8 cellular contexts compared by ENCODE assay signal in genomic region chr1:172135076-172135672, GRCh38.
DNase-seq lines count a peak whose midpoint lies in the region; ATAC-seq and TF ChIP-seq lines count a peak whose summit lies in the region.

No MANE protein-coding gene starts in this region.

- H3K4me1 ChIP-seq in cardiac muscle cell (ENCODE audit: low read depth) (no peaks in the 10 kb centered on the region), right cardiac atrium (ENCODE audit: control insufficient read depth, insufficient read depth, low read length) (peaks cover 1% of the 10 kb centered on the region), OCI-LY7 (ENCODE audit: insufficient read depth, low read length, poor library complexity, severe bottlenecking) (no peaks in the 10 kb centered on the region)

- H3K27me3 ChIP-seq in cardiac muscle cell (no peaks in the 10 kb centered on the region), right cardiac atrium (ENCODE audit: control insufficient read depth, insufficient read depth) (no peaks in the 10 kb centered on the region)

- no peaks in the 10 kb centered on the region for H3K27me3 Mint-ChIP-seq in stimulated activated naive B cell treated with anti-CD40 and anti-IgM and Interleukin-4, amounts not matched to agents 10 μg/mL and 1 μg/mL and 100 μg/mL, for 72 hours

- ATAC-seq in right cardiac atrium = no peak
- ATAC-seq in stimulated activated naive B cell treated with anti-CD40 and anti-IgM and Interleukin-4, amounts not matched to agents 10 μg/mL and 1 μg/mL and 100 μg/mL, for 72 hours (replicated peaks) = peak; percentile 54 to 61
- no peak for ATAC-seq in GM19023 (IDR thresholded peaks at IDR 0.05; ENCODE audit: unreplicated experiment)

- peaks cover 8 to 10% of the 10 kb centered on the region in 2 donors for H3K4me1 Mint-ChIP-seq in stimulated activated naive B cell treated with anti-CD40 and anti-IgM and Interleukin-4, amounts not matched to agents 10 μg/mL and 1 μg/mL and 100 μg/mL, for 72 hours

- no peaks in the 10 kb centered on the region for H3K36me3 ChIP-seq in cardiac muscle cell
- H3K36me3 ChIP-seq in OCI-LY7 (ENCODE audit: insufficient read depth, low read length) = no peaks in the 10 kb centered on the region

- H2AFZ ChIP-seq in OCI-LY7 (ENCODE audit: low read length) = no peak overlapping the region

- CTCF ChIA-PET in OCI-LY7 (lab: Charles Lee; ENCODE audit: unreplicated experiment) = no interaction called here

- BruUV-seq in OCI-LY7 (replicated peaks; lab: Mats Ljungman, UMichigan) = no TSS peak

- H3K36me3 Mint-ChIP-seq in stimulated activated naive B cell treated with anti-CD40 and anti-IgM and Interleukin-4, amounts not matched to agents 10 μg/mL and 1 μg/mL and 100 μg/mL, for 72 hours = no peaks in the 10 kb centered on the region

- no peak overlapping the region for H3K4me3 Mint-ChIP-seq in stimulated activated naive B cell treated with anti-CD40 and anti-IgM and Interleukin-4, amounts not matched to agents 10 μg/mL and 1 μg/mL and 100 μg/mL, for 72 hours

- no peak for DNase-seq in cardiac muscle cell (ENCODE audit: low read depth in 1 of 2, low spot score in 1 of 2)
- DNase-seq in right cardiac atrium = no peak
- peak; percentile 43 for DNase-seq in OCI-LY7 (ENCODE audit: low spot score)
- DNase-seq in erythroblast (lab: John Stamatoyannopoulos, UW) = peak; percentile 32 to 39
- DNase-seq in stimulated activated naive B cell treated with anti-CD40 and anti-IgM and Interleukin-4, amounts not matched to agents 10 μg/mL and 1 μg/mL and 100 μg/mL, for 72 hours = peak; percentile 6
- DNase-seq in substantia nigra (lab: John Stamatoyannopoulos, UW) = no peak
- no peak for DNase-seq in 8988T

- no peak overlapping the region for H3K4me2 ChIP-seq in OCI-LY7 (ENCODE audit: low read length)

- WGBS in right cardiac atrium = 68% methylated on average over 2 of the region's 2 CpGs

- H3K9me3 Mint-ChIP-seq in stimulated activated naive B cell treated with anti-CD40 and anti-IgM and Interleukin-4, amounts not matched to agents 10 μg/mL and 1 μg/mL and 100 μg/mL, for 72 hours = no peaks in the 10 kb centered on the region

- no peaks in the 10 kb centered on the region for H3K79me2 ChIP-seq in OCI-LY7 (ENCODE audit: insufficient read depth, low read depth, low read length)

- no peak overlapping the region for H3K27ac Mint-ChIP-seq in stimulated activated naive B cell treated with anti-CD40 and anti-IgM and Interleukin-4, amounts not matched to agents 10 μg/mL and 1 μg/mL and 100 μg/mL, for 72 hours

- peak; percentile 48 for TF ChIP-seq CTCF in cardiac muscle cell (IDR thresholded peaks at IDR 0.05; ENCODE audit: low read depth, low read length)
- TF ChIP-seq CTCF in OCI-LY7 (conservative IDR thresholded peaks at IDR 0.05; ENCODE audit: low read length) = peak; percentile 76

- H3K9me3 ChIP-seq in cardiac muscle cell (ENCODE audit: low read depth) = no peaks in the 10 kb centered on the region
- H3K9me3 ChIP-seq in right cardiac atrium (ENCODE audit: control insufficient read depth, low read length) = no peaks in the 10 kb centered on the region
- H3K9me3 ChIP-seq in OCI-LY7 (ENCODE audit: low read length) = no peaks in the 10 kb centered on the region

- POLR2A ChIA-PET in OCI-LY7 (lab: Charles Lee) = interaction anchor here (0.7 kb wide), 1 partner anchor 344 kb away, joined by 3 read pairs; no protein-coding TSS in a partner anchor

- H3K27ac ChIP-seq in cardiac muscle cell (no peak overlapping the region), right cardiac atrium (ENCODE audit: low read length) (no peak overlapping the region), OCI-LY7 (ENCODE audit: low read depth, low read length, poor library complexity, severe bottlenecking) (no peak overlapping the region), substantia nigra (ENCODE audit: low read depth, low read length, poor library complexity, severe bottlenecking) (no peak overlapping the region)

- no peak for TF ChIP-seq POLR2A in erythroblast (IDR thresholded peaks at IDR 0.05; ENCODE audit: low read length)

- intact Hi-C loops in right cardiac atrium (cut with DNase I) (no loop called here), OCI-LY7 (cut with micrococcal nuclease; ENCODE audit: unreplicated experiment) (loop anchor here (2.0 kb wide), 1 partner anchor 264 kb away; no protein-coding TSS in a partner anchor)

- H3K4me3 ChIP-seq in cardiac muscle cell = no peak overlapping the region
- H3K4me3 ChIP-seq in right cardiac atrium (ENCODE audit: low read length) = no peak overlapping the region
- no peak overlapping the region for H3K4me3 ChIP-seq in OCI-LY7 (ENCODE audit: low read depth, low read length, poor library complexity, severe bottlenecking)

- H4K20me1 ChIP-seq in OCI-LY7 (ENCODE audit: insufficient read depth, low read length) = no peaks in the 10 kb centered on the region

- no peaks in the 10 kb centered on the region for H3K9me2 ChIP-seq in OCI-LY7 (ENCODE audit: insufficient read depth, low read length)

Comparison
In these comparisons a context has a peak if more than half of its experiments do, and no peak if none do; other contexts are left out.
1. DNase-seq: peak in OCI-LY7 (single experiment), erythroblast (2 of 2) and stimulated activated naive B cell treated with anti-CD40 and anti-IgM and Interleukin-4, amounts not matched to agents 10 μg/mL and 1 μg/mL and 100 μg/mL, for 72 hours (single experiment); none in cardiac muscle cell (0 of 2), right cardiac atrium (0 of 3), substantia nigra (0 of 49) and 8988T (single experiment).
2. ATAC-seq: peak in stimulated activated naive B cell treated with anti-CD40 and anti-IgM and Interleukin-4, amounts not matched to agents 10 μg/mL and 1 μg/mL and 100 μg/mL, for 72 hours (2 of 2); none in right cardiac atrium (0 of 2) and GM19023 (single experiment).